ENCODE assay signal across 9 cellular contexts in genomic region chr1:234958066-234958701, GRCh38.
DNase-seq lines count a peak whose midpoint lies in the region; ATAC-seq, FAIRE-seq and TF ChIP-seq lines count a peak whose summit lies in the region.
"Had no signal": no experiment of that assay in that cellular context is flagged by ENCODE, and none has a peak within 500 bp of the region (broad histone marks: within the 10 kb centered on the region; RNA-seq: fewer than 3 reads in every experiment).

No MANE protein-coding gene starts in this region.

- H3K23ac ChIP-seq in H1 (ENCODE audit: insufficient read length): no peak overlapping the region

- no peaks in the 10 kb centered on the region for H3K36me3 Mint-ChIP-seq in CD8-positive, alpha-beta memory T cell
- no peaks in the 10 kb centered on the region for H3K36me3 Mint-ChIP-seq in osteocyte (ENCODE audit: unreplicated experiment)

- peaks cover 57 to 65% (median 62%) of the 10 kb centered on the region in 3 donors for H3K4me1 Mint-ChIP-seq in CD8-positive, alpha-beta memory T cell
- H3K4me1 Mint-ChIP-seq in osteocyte (ENCODE audit: unreplicated experiment): peaks cover 83% of the 10 kb centered on the region

- no peaks in the 10 kb centered on the region for H3K27me3 Mint-ChIP-seq in CD8-positive, alpha-beta memory T cell
- no peaks in the 10 kb centered on the region for H3K27me3 Mint-ChIP-seq in osteocyte (ENCODE audit: unreplicated experiment)

- no peaks in the 10 kb centered on the region for H3K27me3 ChIP-seq in CD8-positive, alpha-beta memory T cell (ENCODE audit: insufficient read depth, low read length, poor library complexity, severe bottlenecking)
- no peaks in the 10 kb centered on the region; a peak in 2 of 7 replicates for H3K27me3 ChIP-seq in H1 (replicated peaks in 1 of 4; ENCODE audit: control insufficient read depth in 3 of 4, extremely low read depth in 1 of 4, insufficient read depth in 3 of 4, low read length in 3 of 4)

- WGBS in H1 (ENCODE audit: extremely low coverage in 1 of 2, insufficient coverage in 1 of 2, insufficient read length in 1 of 2, insufficient replicate concordance in 2 of 2, low coverage in 1 of 2, low lambda C conversion rate in 2 of 2, missing lambda C conversion rate in 1 of 2), 2 experiments: 78% methylated on average over 13 of the region's 13 CpGs; no CpG with 5 or more reads in 1 of the 2 experiments

- no peak overlapping the region for H3K56ac ChIP-seq in H1 (replicated peaks; ENCODE audit: insufficient read length, low read depth, low read length)

- peak overlapping the region; percentile 49 for H4K5ac ChIP-seq in H1 (ENCODE audit: insufficient read length, low read depth, low read length)

- FAIRE-seq in H1 (lab: Jason Lieb, UNC): no peak

- no peak for ATAC-seq in HG03196 (IDR thresholded peaks at IDR 0.05; ENCODE audit: unreplicated experiment)
- ATAC-seq: activated T-cell treated with anti-CD3 and anti-CD28 coated beads, Interleukin-2, amount 50 U/mL, for 72 hours had no signal

- H3K23me2 ChIP-seq in H1 (ENCODE audit: low read depth, low read length): no peaks in the 10 kb centered on the region

- no peak for TF ChIP-seq POLR2A in H1 (IDR thresholded peaks at IDR 0.05; ENCODE audit: control extremely low read depth in 1 of 2, low read depth in 2 of 2, low read length in 2 of 2)

- H2BK120ac ChIP-seq in H1 (replicated peaks; ENCODE audit: low read depth, low read length): peak overlapping the region; percentile 18

- no peak overlapping the region for H3K14ac ChIP-seq in H1 (ENCODE audit: insufficient read length)

- H2AK5ac ChIP-seq in H1 (ENCODE audit: low read depth, low read length): no peak overlapping the region

- H4K91ac ChIP-seq in H1 (replicated peaks; ENCODE audit: insufficient read length, low read length): peak overlapping the region; percentile 95

- H3K4me3 ChIP-seq in CD8-positive, alpha-beta memory T cell (ENCODE audit: low read length): no peak overlapping the region
- no peak overlapping the region for H3K4me3 ChIP-seq in H1 (ENCODE audit: extremely low read depth in 1 of 4, insufficient read depth in 2 of 4, low read depth in 3 of 4, low read length in 4 of 4)

- H2BK20ac ChIP-seq in H1 (ENCODE audit: low read length): peak overlapping the region; percentile 57; the same call in 1 of the 2 replicates

- H3K9ac ChIP-seq in H1 (replicated peaks in 1 of 4; ENCODE audit: extremely low read depth in 1 of 4, low read depth in 3 of 4, low read length in 3 of 4): no peak overlapping the region

- H3K79me1 ChIP-seq in H1 (ENCODE audit: low read depth, low read length): no peaks in the 10 kb centered on the region

- H3K79me2 ChIP-seq in H1 (ENCODE audit: control insufficient read depth in 1 of 2, insufficient read depth in 2 of 2, low read length in 2 of 2): no peaks in the 10 kb centered on the region

- peak overlapping the region; percentile 38 for H3K27ac ChIP-seq in CD8-positive, alpha-beta memory T cell (ENCODE audit: low read depth, low read length)
- peak overlapping the region; percentile 55; the same call in 1 of the 2 replicates for H3K27ac ChIP-seq in H1 (ENCODE audit: low read depth, low read length)

- H3K4ac ChIP-seq in H1 (replicated peaks; ENCODE audit: insufficient read length, low read depth, low read length): peak overlapping the region; percentile 82

- peak overlapping the region; percentile 37; the same call in 1 of the 2 replicates for H2AFZ ChIP-seq in H1 (ENCODE audit: low read length)

- no peak for DNase-seq in CD8-positive, alpha-beta memory T cell
- DNase-seq in M059J (ENCODE audit: low read depth) (peak; percentile 68), H1 (ENCODE audit: low read depth in 1 of 2, low spot score in 2 of 2) (peak in 1 of 2 experiments; percentile 53), osteocyte (ENCODE audit: extremely low spot score, unreplicated experiment) (no peak), KBM-7 (no peak), retina (no peak)
- no peak for DNase-seq in stimulated activated CD4-positive, alpha-beta T cell treated with anti-CD3 and anti-CD28 coated beads, Interleukin-2, amount 100 ng/mL, for 48 hours
- DNase-seq: activated T-cell treated with anti-CD3 and anti-CD28 coated beads, Interleukin-2, amount 50 U/mL, for 72 hours had no signal

- H3K9me3 Mint-ChIP-seq in CD8-positive, alpha-beta memory T cell: no peaks in the 10 kb centered on the region
- H3K9me3 Mint-ChIP-seq in osteocyte (ENCODE audit: unreplicated experiment): no peaks in the 10 kb centered on the region
- H3K9me3 Mint-ChIP-seq: activated T-cell treated with anti-CD3 and anti-CD28 coated beads, Interleukin-2, amount 50 U/mL, for 72 hours had no signal

- peaks cover 52% of the 10 kb centered on the region for H3K4me1 ChIP-seq in CD8-positive, alpha-beta memory T cell (ENCODE audit: insufficient read depth, low read length)
- H3K4me1 ChIP-seq in H1 (replicated peaks in 1 of 4; ENCODE audit: control insufficient read depth in 3 of 4, insufficient read depth in 4 of 4, low read length in 3 of 4): peaks cover 0 to 19% (median 12%) of the 10 kb centered on the region in 4 experiments; a peak in 6 of 7 replicates

- no peak overlapping the region for H3K4me3 Mint-ChIP-seq in CD8-positive, alpha-beta memory T cell
- H3K4me3 Mint-ChIP-seq in osteocyte (ENCODE audit: unreplicated experiment): no peak overlapping the region
- H3K4me3 Mint-ChIP-seq: activated T-cell treated with anti-CD3 and anti-CD28 coated beads, Interleukin-2, amount 50 U/mL, for 72 hours had no signal

- no peak overlapping the region for H4K8ac ChIP-seq in H1 (ENCODE audit: extremely low read depth, insufficient read depth, low read length)

- no peak for TF ChIP-seq CTCF in H1 (IDR thresholded peaks at IDR 0.05; ENCODE audit: control extremely low read depth in 1 of 3, insufficient read depth in 1 of 3, low read depth in 1 of 3, low read length in 3 of 3)
- TF ChIP-seq CTCF in osteocyte (IDR thresholded peaks at IDR 0.05): no peak

- TF ChIP-seq EP300 in H1 (IDR thresholded peaks at IDR 0.05; ENCODE audit: borderline replicate concordance in 1 of 2, low read depth in 2 of 2, low read length in 2 of 2): no peak

- peak overlapping the region in 1 of 8 donors; percentile 50 for H3K27ac Mint-ChIP-seq in CD8-positive, alpha-beta memory T cell
- peak overlapping the region; percentile 87 for H3K27ac Mint-ChIP-seq in osteocyte (ENCODE audit: unreplicated experiment)
- H3K27ac Mint-ChIP-seq: activated T-cell treated with anti-CD3 and anti-CD28 coated beads, Interleukin-2, amount 50 U/mL, for 72 hours had no signal

- H4K20me1 ChIP-seq in H1 (replicated peaks in 1 of 2; ENCODE audit: control insufficient read depth in 1 of 2, insufficient read depth in 2 of 2, low read length in 2 of 2): no peaks in the 10 kb centered on the region

- no peak overlapping the region; a peak in 1 of 4 replicates for H3K4me2 ChIP-seq in H1 (ENCODE audit: insufficient read depth in 1 of 2, low read depth in 2 of 2, low read length in 2 of 2)

- H2BK5ac ChIP-seq in H1 (ENCODE audit: low read depth, low read length): peak overlapping the region; percentile 89

- no peaks in the 10 kb centered on the region for H3K36me3 ChIP-seq in CD8-positive, alpha-beta memory T cell (ENCODE audit: insufficient read depth, low read length)
- H3K36me3 ChIP-seq in H1 (ENCODE audit: control insufficient read depth in 2 of 4, insufficient read depth in 4 of 4, low read length in 3 of 4): no peaks in the 10 kb centered on the region

- in situ Hi-C loops in KBM-7 (cut with MboI; ENCODE audit: low pct_unique_long_range_greater_than_20kb, low sequenced_read_pairs): loop anchor here (25.0 kb wide), 2 partner anchors 221 to 346 kb away; partner anchors contain the start of gene IRF2BP2

- H3K9me3 ChIP-seq in CD8-positive, alpha-beta memory T cell (ENCODE audit: low read length): no peaks in the 10 kb centered on the region
- H3K9me3 ChIP-seq in H1 (ENCODE audit: insufficient read depth in 2 of 2, low read depth in 1 of 2, low read length in 1 of 2): no peaks in the 10 kb centered on the region

- peak overlapping the region; percentile 94; the same call in 1 of the 2 replicates for H2BK12ac ChIP-seq in H1 (ENCODE audit: low read depth, low read length)

- POLR2A ChIA-PET in CD8-positive, alpha-beta memory T cell (lab: Charles Lee): no interaction called here
- POLR2A ChIA-PET in H1 (lab: Charles Lee; ENCODE audit: partially characterized antibody): interaction anchor here (0.5 to 5.6 kb wide), 6 partner anchors 9 to 114 kb away, joined by 3 to 43 read pairs (median 4); no protein-coding TSS in a partner anchor

- peak overlapping the region; percentile 93 for H3K18ac ChIP-seq in H1 (ENCODE audit: extremely low read depth, low read length)

- CTCF ChIA-PET in CD8-positive, alpha-beta memory T cell (lab: Charles Lee): interaction anchor here (0.5 to 1.2 kb wide), 2 partner anchors 30 to 85 kb away, joined by 3 to 4 read pairs; no protein-coding TSS in a partner anchor
- CTCF ChIA-PET in H1 (lab: Charles Lee; ENCODE audit: partially characterized antibody): interaction anchor here (0.6 to 2.7 kb wide), 8 partner anchors 9 to 136 kb away, joined by 3 to 5 read pairs (median 3); no protein-coding TSS in a partner anchor

- no peak overlapping the region; the same call in 1 of the 2 replicates for H2BK15ac ChIP-seq in H1 (ENCODE audit: low read length)

- no peak for TF ChIP-seq RAD21 in H1 (IDR thresholded peaks at IDR 0.05 in 1 of 2, conservative IDR thresholded peaks at IDR 0.05 in 1 of 2; ENCODE audit: low read depth in 2 of 2, low read length in 2 of 2)

TF ChIP-seq in H1, 55 proteins besides CTCF, POLR2A, EP300 and RAD21:
- no peak for TF ChIP-seq ATF2 (IDR thresholded peaks at IDR 0.05; ENCODE audit: low read length)
- peak; percentile 85; the same call in 1 of the 2 replicates for TF ChIP-seq KDM1A (IDR thresholded peaks at IDR 0.05; ENCODE audit: borderline replicate concordance, low read length)
